Comparison of ENCODE assay signal across 8 cellular contexts in the genomic region with DNA sequence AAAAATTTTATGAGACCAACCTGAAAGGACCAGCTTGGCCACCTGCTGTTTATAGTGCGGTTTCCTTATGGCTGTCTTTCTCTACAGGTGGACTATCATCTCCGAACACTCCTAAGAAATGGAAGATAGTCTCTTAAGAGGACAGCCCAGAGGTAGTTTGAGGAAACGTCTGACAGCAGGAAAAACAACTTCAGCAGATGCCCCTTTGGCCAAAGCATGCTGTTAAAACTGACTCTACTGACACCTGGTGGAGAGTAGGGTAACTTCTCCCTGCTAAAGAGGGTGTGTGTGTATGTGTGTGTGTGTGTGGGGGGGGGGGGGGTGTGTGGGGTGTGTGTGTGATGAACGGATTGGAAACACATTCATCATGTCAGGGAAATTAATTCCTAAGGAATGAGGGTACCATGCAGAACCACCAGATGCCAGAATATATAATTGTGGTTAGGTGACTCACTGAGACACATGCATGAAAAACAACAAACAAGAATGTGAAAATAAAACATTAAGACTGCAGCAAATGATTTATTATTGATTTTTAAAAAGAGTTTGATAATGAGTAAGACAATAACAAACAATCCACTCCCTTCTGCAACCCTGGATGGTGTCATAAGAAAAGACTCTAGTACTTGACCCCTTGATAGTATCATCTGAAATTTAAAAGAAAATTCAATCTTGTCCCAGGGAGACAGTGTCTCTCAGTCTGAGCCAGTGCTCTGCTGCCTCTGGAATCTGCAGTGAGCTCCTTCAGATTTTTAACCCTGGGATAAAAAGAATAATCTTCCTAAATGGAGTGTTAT.
DNase-seq lines count a peak whose midpoint lies in the region; ATAC-seq, FAIRE-seq and TF ChIP-seq lines count a peak whose summit lies in the region.

No MANE protein-coding gene starts in this region.

- in situ Hi-C loops in T47D (cut with HindIII; ENCODE audit: low pct_unique_long_range_greater_than_20kb, low sequenced_read_pairs), result no loop called here

- no peaks in the 10 kb centered on the region for H3K9me3 ChIP-seq in PC-9 (ENCODE audit: insufficient read depth, low read depth)

- peaks cover 2% of the 10 kb centered on the region for H3K4me1 Mint-ChIP-seq in activated T-cell treated with anti-CD3 and anti-CD28 coated beads, Interleukin-2, amount 50 U/mL, for 24 hours (ENCODE audit: low read depth)

- peaks cover 16% of the 10 kb centered on the region for H3K27me3 Mint-ChIP-seq in activated T-cell treated with anti-CD3 and anti-CD28 coated beads, Interleukin-2, amount 50 U/mL, for 24 hours

- H3K27ac Mint-ChIP-seq in activated T-cell treated with anti-CD3 and anti-CD28 coated beads, Interleukin-2, amount 50 U/mL, for 24 hours, result no peak overlapping the region

- H4K20me1 ChIP-seq in PC-9 (ENCODE audit: insufficient read depth), result no peaks in the 10 kb centered on the region

- no peak overlapping the region for H2AFZ ChIP-seq in PC-9

- no peaks in the 10 kb centered on the region for H3K9me2 ChIP-seq in PC-9 (ENCODE audit: insufficient read depth)

- peaks cover 32% of the 10 kb centered on the region for H3F3A ChIP-seq in PC-9 (ENCODE audit: insufficient read depth, low read depth)

- ATAC-seq in GM21717 (IDR thresholded peaks at IDR 0.05; ENCODE audit: unreplicated experiment), result peak; percentile 75

- H3K4me3 Mint-ChIP-seq in activated T-cell treated with anti-CD3 and anti-CD28 coated beads, Interleukin-2, amount 50 U/mL, for 24 hours, result no peak overlapping the region

- peak overlapping the region; percentile 64 for H3K4me2 ChIP-seq in PC-9

- CTCF ChIA-PET in PC-9 (lab: Charles Lee), result no interaction called here

- H3K4me3 ChIP-seq in PC-9, result no peak overlapping the region; the same call in 1 of the 2 replicates

- peaks cover 65% of the 10 kb centered on the region for H3K4me1 ChIP-seq in PC-9 (replicated peaks; ENCODE audit: insufficient read depth)

- H3K27me3 ChIP-seq in PC-9 (ENCODE audit: insufficient read depth, low read depth), result no peaks in the 10 kb centered on the region

- no peaks in the 10 kb centered on the region for H3K36me3 Mint-ChIP-seq in activated T-cell treated with anti-CD3 and anti-CD28 coated beads, Interleukin-2, amount 50 U/mL, for 24 hours (ENCODE audit: low read depth)

- peak overlapping the region; percentile 77 for H3K27ac ChIP-seq in PC-9

- peak; percentile 75 for FAIRE-seq in HTR-8/SVneo (lab: Jason Lieb, UNC)

- no peaks in the 10 kb centered on the region for H3K79me2 ChIP-seq in PC-9 (ENCODE audit: low read depth)

- H3K36me3 ChIP-seq in PC-9 (ENCODE audit: low read depth), result no peaks in the 10 kb centered on the region

- DNase-seq in activated T-cell treated with anti-CD3 and anti-CD28 coated beads, Interleukin-2, amount 50 U/mL, for 48 hours, result peak; percentile 22 to 33
- DNase-seq in activated T-cell treated with anti-CD3 and anti-CD28 coated beads, Interleukin-2, amount 50 U/mL, for 24 hours, result no peak
- peak; percentile 76 for DNase-seq in HTR-8/SVneo (ENCODE audit: insufficient read length, low spot score)
- peak; percentile 63 to 95 for DNase-seq in PC-9
- DNase-seq in T47D (ENCODE audit: low read depth in 1 of 2, low spot score in 1 of 2), result peak; percentile 35 to 88
- peak; percentile 84 for DNase-seq in islet precursor cell
- peak; percentile 4 to 10 for DNase-seq in stimulated activated CD4-positive, alpha-beta T cell treated with anti-CD3 and anti-CD28 coated beads, Interleukin-4, amount 100 ng/mL, for 48 hours (ENCODE audit: low read depth in 2 of 2)

- peak; percentile 84 for TF ChIP-seq CTCF in PC-9 (conservative IDR thresholded peaks at IDR 0.05)

- intact Hi-C loops in PC-9 (cut with micrococcal nuclease; ENCODE audit: unreplicated experiment), result loop anchor here (1.0 to 10.0 kb wide), 15 partner anchors 27 to 496 kb away; a partner anchor contains a TSS

- no peaks in the 10 kb centered on the region for H3K9me3 Mint-ChIP-seq in activated T-cell treated with anti-CD3 and anti-CD28 coated beads, Interleukin-2, amount 50 U/mL, for 24 hours

- BruUV-seq in PC-9 (replicated peaks; lab: Mats Ljungman, UMichigan), result no TSS peak

- POLR2A ChIA-PET in PC-9 (lab: Charles Lee; ENCODE audit: unreplicated experiment), result interaction anchor here (0.6 to 0.7 kb wide), 2 partner anchors 450 to 510 kb away, joined by 3 to 12 read pairs; no protein-coding TSS in a partner anchor
